Comparison of ENCODE assay signal across 1 cellular context in genomic region chr17:81683584-81684441, GRCh38.
A peak's percentile ranks its signal among the peaks of the same experiment; 100 is the strongest.
TF ChIP-seq lines count a peak whose summit lies in the region.

ARL16 (minus strand) TSS chr17:81683797; CDS start chr17:81683753, 44 bp downstream.
HGS (plus strand) TSS chr17:81684011; CDS start chr17:81684067, 56 bp downstream.

TF ChIP-seq in K562, 482 proteins besides CTCF, POLR2A, EP300 and RAD21 (continued from another document and continues in another):
- TF ChIP-seq MGA (IDR thresholded peaks at IDR 0.05), result no peak
- TF ChIP-seq ZNF551 (CRISPR knock-in tag; IDR thresholded peaks at IDR 0.05), result no peak
- no peak for TF ChIP-seq SMAD3 (CRISPR knock-in tag; conservative IDR thresholded peaks at IDR 0.05)
- TF ChIP-seq BRF2 (IDR thresholded peaks at IDR 0.05; ENCODE audit: borderline replicate concordance, insufficient read depth, insufficient read length), result no peak
- peak; percentile 37; the same call in 1 of the 2 replicates for TF ChIP-seq ZNF165 (CRISPR knock-in tag; IDR thresholded peaks at IDR 0.05; ENCODE audit: borderline replicate concordance)
- TF ChIP-seq NONO (IDR thresholded peaks at IDR 0.05; ENCODE audit: low read depth in 2 of 2, low read length in 1 of 2), result peak in 1 of 2 experiments; percentile 61; a peak in 1 of 4 replicates
- no peak for TF ChIP-seq PTTG1 (tag; IDR thresholded peaks at IDR 0.05; ENCODE audit: low read depth)
- no peak for TF ChIP-seq ILF3 (IDR thresholded peaks at IDR 0.05; ENCODE audit: borderline replicate concordance)
- no peak for TF ChIP-seq XRCC5 (IDR thresholded peaks at IDR 0.05; ENCODE audit: low read depth, low read length)
- no peak for TF ChIP-seq ZNF146 (CRISPR knock-in tag; IDR thresholded peaks at IDR 0.05; ENCODE audit: unreplicated experiment)
- TF ChIP-seq ZNF24 (IDR thresholded peaks at IDR 0.05), result 0 out of 2 replicates have a peak, but pooled peaks have one; percentile 11
- no peak for TF ChIP-seq ZNF133 (CRISPR knock-in tag; IDR thresholded peaks at IDR 0.05)
- TF ChIP-seq ZNF41 (CRISPR knock-in tag; conservative IDR thresholded peaks at IDR 0.05), result no peak
- no peak for TF ChIP-seq GTF3C2 (IDR thresholded peaks at IDR 0.05; ENCODE audit: borderline replicate concordance, extremely low read depth, insufficient read length)
- TF ChIP-seq NR2C2 (CRISPR knock-in tag; IDR thresholded peaks at IDR 0.05), result no peak
- peak; percentile 66 for TF ChIP-seq NR2C2 (tag; IDR thresholded peaks at IDR 0.05)
- TF ChIP-seq ZNF280B (CRISPR knock-in tag; IDR thresholded peaks at IDR 0.05), result no peak
- no peak for TF ChIP-seq CBFB (CRISPR knock-in tag; IDR thresholded peaks at IDR 0.05)
- TF ChIP-seq HCFC1 (IDR thresholded peaks at IDR 0.05; ENCODE audit: low read depth, low read length), result peak; percentile 63; the same call in 1 of the 2 replicates
- no peak for TF ChIP-seq POLR2H (tag; IDR thresholded peaks at IDR 0.05; ENCODE audit: low read depth)
- TF ChIP-seq ZBTB7A (IDR thresholded peaks at IDR 0.05; ENCODE audit: borderline replicate concordance, control insufficient read depth, low read depth, low read length), result peak; percentile 69
- peak; percentile 88 for TF ChIP-seq C11orf30 (IDR thresholded peaks at IDR 0.05; ENCODE audit: low read depth)
- TF ChIP-seq ZKSCAN3 (CRISPR knock-in tag; IDR thresholded peaks at IDR 0.05), result no peak
- TF ChIP-seq SMC3 (conservative IDR thresholded peaks at IDR 0.05; ENCODE audit: insufficient read depth, low read depth, low read length), result no peak
- TF ChIP-seq KAT8 (IDR thresholded peaks at IDR 0.05; ENCODE audit: low read depth), result no peak
- no peak for TF ChIP-seq CBFA2T3 (IDR thresholded peaks at IDR 0.05)
- no peak for TF ChIP-seq ZNF696 (CRISPR knock-in tag; conservative IDR thresholded peaks at IDR 0.05)
- TF ChIP-seq MECOM (CRISPR knock-in tag; IDR thresholded peaks at IDR 0.05), result no peak
- TF ChIP-seq ZNF124 (CRISPR knock-in tag; IDR thresholded peaks at IDR 0.05), result no peak
- peak; percentile 25; the same call in 1 of the 2 replicates for TF ChIP-seq ZNF263 (CRISPR knock-in tag; IDR thresholded peaks at IDR 0.05; ENCODE audit: borderline replicate concordance)
- TF ChIP-seq JUNB (CRISPR knock-in tag; conservative IDR thresholded peaks at IDR 0.05), result no peak
- TF ChIP-seq NCOA4 (IDR thresholded peaks at IDR 0.05; ENCODE audit: partially characterized antibody), result no peak
- no peak for TF ChIP-seq ZNF444 (CRISPR knock-in tag; IDR thresholded peaks at IDR 0.05)
- no peak for TF ChIP-seq MEF2D (tag; conservative IDR thresholded peaks at IDR 0.05; ENCODE audit: low read depth)
- peak; percentile 49 for TF ChIP-seq SMAD1 (IDR thresholded peaks at IDR 0.05; ENCODE audit: low read depth, low read length, partially characterized antibody)
- TF ChIP-seq BACH1 (tag; IDR thresholded peaks at IDR 0.05), result no peak
- TF ChIP-seq ZKSCAN1 (IDR thresholded peaks at IDR 0.05; ENCODE audit: low read depth, low read length), result no peak
- no peak for TF ChIP-seq CREBBP (IDR thresholded peaks at IDR 0.05; ENCODE audit: low read depth, low read length)
- TF ChIP-seq L3MBTL2 (IDR thresholded peaks at IDR 0.05), result no peak
- no peak for TF ChIP-seq ZNF354B (CRISPR knock-in tag; IDR thresholded peaks at IDR 0.05)
- peak; percentile 54 for TF ChIP-seq POLR2B (IDR thresholded peaks at IDR 0.05; ENCODE audit: low read depth, partially characterized antibody)
- no peak for TF ChIP-seq PRMT5 (CRISPR knock-in tag; IDR thresholded peaks at IDR 0.05)
- no peak for TF ChIP-seq HOMEZ (CRISPR knock-in tag; IDR thresholded peaks at IDR 0.05)
- TF ChIP-seq SNIP1 (IDR thresholded peaks at IDR 0.05; ENCODE audit: low read depth), result no peak
- TF ChIP-seq HNRNPK (IDR thresholded peaks at IDR 0.05; ENCODE audit: low read depth, low read length, poor library complexity, severe bottlenecking), result no peak
- TF ChIP-seq FOXP4 (CRISPR knock-in tag; IDR thresholded peaks at IDR 0.05; ENCODE audit: borderline replicate concordance), result no peak
- peak; percentile 98 for TF ChIP-seq ASH1L (IDR thresholded peaks at IDR 0.05; ENCODE audit: borderline replicate concordance, low read depth, partially characterized antibody)
- no peak for TF ChIP-seq SAFB (IDR thresholded peaks at IDR 0.05; ENCODE audit: borderline replicate concordance, low read depth, low read length)
- TF ChIP-seq ZFP36 (IDR thresholded peaks at IDR 0.05; ENCODE audit: low read depth, low read length, partially characterized antibody), result no peak
- no peak for TF ChIP-seq OTX1 (CRISPR knock-in tag; IDR thresholded peaks at IDR 0.05)
